10 cellular contexts compared by ENCODE assay signal in genomic region chr9:110638381-110638954, GRCh38. TPM values are rescaled to one million over a fixed set of nuclear protein-coding genes. Genes with fewer than 3 reads are reported as not detected.
DNase-seq lines count a peak whose midpoint lies in the region; TF ChIP-seq lines count a peak whose summit lies in the region.
"Had no signal": no experiment of that assay in that cellular context is flagged by ENCODE, and none has a peak within 500 bp of the region (broad histone marks: within the 10 kb centered on the region; RNA-seq: fewer than 3 reads in every experiment).

No MANE protein-coding gene starts in this region.

- H3K4me3 Mint-ChIP-seq in CD14-positive monocyte, result no peak overlapping the region
- H3K4me3 Mint-ChIP-seq in MCF 10A (ENCODE audit: unreplicated experiment), result no peak overlapping the region
- H3K4me3 Mint-ChIP-seq: activated naive CD8-positive, alpha-beta T cell treated with anti-CD3 and anti-CD28 coated beads for 36 hours had no signal

- no peak for DNase-seq in CD14-positive monocyte (ENCODE audit: low spot score)
- peak; percentile 29 for DNase-seq in LoVo (ENCODE audit: low spot score)
- DNase-seq in MCF 10A (ENCODE audit: unreplicated experiment), result peak; percentile 50
- DNase-seq in myocyte (ENCODE audit: low read depth), result peak; percentile 57
- no peak for DNase-seq in activated CD4-positive, alpha-beta T cell treated with anti-CD3 and anti-CD28 coated beads, Interleukin-2, amount 50 U/mL, for 48 hours
- no peak for DNase-seq in COLO829 (ENCODE audit: low spot score)
- DNase-seq in activated naive CD4-positive, alpha-beta T cell treated with Interleukin-2 at 50 U/mL for 16 hours, result no peak
- DNase-seq in NCI-H774 (lab: John Stamatoyannopoulos, UW), result no peak
- DNase-seq: activated naive CD8-positive, alpha-beta T cell treated with anti-CD3 and anti-CD28 coated beads for 36 hours; mesendoderm had no signal

- peak; percentile 27 for TF ChIP-seq CTCF in CD14-positive monocyte (IDR thresholded peaks at IDR 0.05)
- TF ChIP-seq CTCF in MCF 10A (IDR thresholded peaks at IDR 0.05; ENCODE audit: unreplicated experiment), result peak; percentile 47

- no TSS peak for BruUV-seq in MCF 10A (replicated peaks; lab: Mats Ljungman, UMichigan)

- no peak overlapping the region for H3K27ac Mint-ChIP-seq in CD14-positive monocyte
- H3K27ac Mint-ChIP-seq in MCF 10A (ENCODE audit: low read depth, unreplicated experiment), result no peak overlapping the region
- H3K27ac Mint-ChIP-seq: activated naive CD8-positive, alpha-beta T cell treated with anti-CD3 and anti-CD28 coated beads for 36 hours had no signal

- H3K27me3 Mint-ChIP-seq in CD14-positive monocyte (ENCODE audit: low read depth in 3 of 3), result no peaks in the 10 kb centered on the region
- H3K27me3 Mint-ChIP-seq in MCF 10A (ENCODE audit: insufficient read depth, unreplicated experiment), result no peaks in the 10 kb centered on the region
- H3K27me3 Mint-ChIP-seq: activated naive CD8-positive, alpha-beta T cell treated with anti-CD3 and anti-CD28 coated beads for 36 hours had no signal

- intact Hi-C loops in CD14-positive monocyte (cut with micrococcal nuclease), result no loop called here
- intact Hi-C loops in MCF 10A (cut with micrococcal nuclease), result loop anchor here (1.0 to 5.0 kb wide), 2 partner anchors 524 to 661 kb away; no protein-coding TSS in a partner anchor

- peaks cover 4 to 17% (median 10%) of the 10 kb centered on the region in 7 donors for H3K9me3 Mint-ChIP-seq in CD14-positive monocyte
- H3K9me3 Mint-ChIP-seq in MCF 10A (ENCODE audit: unreplicated experiment), result peaks cover 35% of the 10 kb centered on the region

- CTCF ChIA-PET in MCF 10A (lab: Yijun Ruan, JAX), result interaction anchor here (0.6 to 1.0 kb wide), 2 partner anchors 10 to 658 kb away, joined by 3 to 4 read pairs; no protein-coding TSS in a partner anchor

- POLR2A ChIA-PET in MCF 10A (lab: Yijun Ruan, JAX), result interaction anchor here (0.8 kb wide), 1 partner anchor 21 kb away, joined by 3 read pairs; no protein-coding TSS in a partner anchor

- H3K4me1 Mint-ChIP-seq in CD14-positive monocyte (no peaks in the 10 kb centered on the region), MCF 10A (ENCODE audit: insufficient read depth, unreplicated experiment) (peaks cover 5% of the 10 kb centered on the region)
- H3K4me1 Mint-ChIP-seq: activated naive CD8-positive, alpha-beta T cell treated with anti-CD3 and anti-CD28 coated beads for 36 hours had no signal

- H3K36me3 Mint-ChIP-seq in CD14-positive monocyte (no peaks in the 10 kb centered on the region), MCF 10A (ENCODE audit: insufficient read depth, unreplicated experiment) (no peaks in the 10 kb centered on the region)
- H3K36me3 Mint-ChIP-seq: activated naive CD8-positive, alpha-beta T cell treated with anti-CD3 and anti-CD28 coated beads for 36 hours had no signal

RNA-seq across cellular contexts. Expression of gene MUSK, which starts 30.1 kb away (rescaled TPM):
- polyA plus RNA-seq in CD14-positive monocyte, result not detected
- total RNA-seq in MCF 10A (2022), result not detected in 2 replicates
- total RNA-seq in myocyte, result 124 and 139 TPM in 2 replicates
- 13.5 TPM for polyA plus RNA-seq in myocyte (2012)
- total RNA-seq: activated naive CD8-positive, alpha-beta T cell treated with anti-CD3 and anti-CD28 coated beads for 36 hours had no signal

RNA-seq across cellular contexts. Expression of gene SVEP1, which starts 58.9 kb away (rescaled TPM):
- polyA plus RNA-seq in CD14-positive monocyte, result not detected
- total RNA-seq in MCF 10A (2022) (9.9 and 21.9 TPM in 2 replicates), myocyte (3.6 and 5.0 TPM in 2 replicates)
- polyA plus RNA-seq in myocyte (2012), result 1.9 TPM
- total RNA-seq: activated naive CD8-positive, alpha-beta T cell treated with anti-CD3 and anti-CD28 coated beads for 36 hours had no signal

Comparison
In these comparisons a context has a peak if more than half of its experiments do, and no peak if none do; other contexts are left out.
1. DNase-seq: peak in LoVo (single experiment), MCF 10A (single experiment) and myocyte (single experiment); none in CD14-positive monocyte (single experiment), activated CD4-positive, alpha-beta T cell treated with anti-CD3 and anti-CD28 coated beads, Interleukin-2, amount 50 U/mL, for 48 hours (0 of 2), COLO829 (single experiment), activated naive CD4-positive, alpha-beta T cell treated with Interleukin-2 at 50 U/mL for 16 hours (single experiment) and NCI-H774 (single experiment).
2. RNA of gene MUSK, which starts 30.1 kb away (total RNA-seq): 124 to 139 TPM in myocyte; not detected in MCF 10A; every median in the first group is over 100 times any median in the second.